In the genomic region with DNA sequence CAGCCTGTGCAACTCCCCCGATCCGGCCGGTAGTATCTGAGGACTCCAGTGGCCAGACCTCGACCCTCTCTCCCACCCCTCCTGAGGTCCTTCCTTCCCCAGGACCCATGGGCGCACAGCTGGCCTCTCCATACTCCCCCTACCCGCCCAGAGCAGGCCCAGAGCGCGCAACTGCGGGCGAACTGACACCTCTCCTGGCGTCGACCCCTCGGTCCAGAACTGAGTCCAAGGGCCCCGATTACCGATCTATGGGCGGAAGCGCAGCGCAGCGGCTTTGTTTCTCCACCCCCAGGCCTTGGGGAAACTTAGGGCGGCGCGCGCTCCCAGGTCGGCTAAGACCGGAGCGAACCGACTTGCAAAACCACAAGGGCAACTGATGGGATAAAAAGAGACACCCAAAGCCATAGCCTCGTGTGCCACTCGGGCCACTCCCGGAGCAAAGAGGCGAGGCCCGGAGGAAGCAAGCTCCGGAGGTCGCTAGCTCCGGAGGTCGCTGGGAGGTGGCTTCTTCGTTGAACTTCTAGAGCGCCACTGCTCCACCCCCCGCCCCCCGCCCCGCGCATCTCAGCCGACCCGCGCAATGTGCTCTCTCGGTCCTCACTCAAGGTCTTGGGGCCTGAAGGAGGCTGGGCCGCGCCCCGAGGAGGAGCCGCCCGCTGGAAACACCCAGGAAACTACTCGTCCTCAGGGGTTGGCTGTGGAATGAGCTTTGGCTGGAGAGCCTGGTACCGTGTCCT, we compare ENCODE assay signal across 15 cellular contexts. TPM values are rescaled to one million over a fixed set of nuclear protein-coding genes. Genes with fewer than 3 reads are reported as not detected.
DNase-seq lines count a peak whose midpoint lies in the region; ATAC-seq and TF ChIP-seq lines count a peak whose summit lies in the region.
"Had no signal": no experiment of that assay in that cellular context is flagged by ENCODE, and none has a peak within 500 bp of the region (broad histone marks: within the 10 kb centered on the region; RNA-seq: fewer than 3 reads in every experiment).

No MANE protein-coding gene starts in this region.

- no peaks in the 10 kb centered on the region for H3K79me1 ChIP-seq in neuronal stem cell (ENCODE audit: low read depth, low read length)

- H3K4me1 ChIP-seq in NT2/D1 (ENCODE audit: insufficient read depth, insufficient read length) (peaks cover 12% of the 10 kb centered on the region), hepatocyte (ENCODE audit: insufficient read depth) (peaks cover 23% of the 10 kb centered on the region), neuronal stem cell (ENCODE audit: control insufficient read depth in 2 of 2, insufficient read depth in 1 of 2, low read depth in 1 of 2, low read length in 2 of 2) (peaks cover 1 to 5% of the 10 kb centered on the region in 2 donors)

- peak overlapping the region; percentile 58 for H3K23ac ChIP-seq in neuronal stem cell (ENCODE audit: low read depth, low read length, poor library complexity)

- peak overlapping the region; percentile 81 for H3K18ac ChIP-seq in neuronal stem cell (ENCODE audit: low read length)

- no peak overlapping the region for H3K4ac ChIP-seq in neuronal stem cell (ENCODE audit: low read length)

- no peak overlapping the region for H2AFZ ChIP-seq in hepatocyte
- H2AFZ ChIP-seq in neuronal stem cell (ENCODE audit: low read length) = peak overlapping the region; percentile 90

- H3K79me2 ChIP-seq in hepatocyte = no peaks in the 10 kb centered on the region

- intact Hi-C loops in CD14-positive monocyte (cut with micrococcal nuclease) = no loop called here

- no peak overlapping the region for H2BK12ac ChIP-seq in neuronal stem cell (ENCODE audit: low read length)

- H3K9me3 ChIP-seq in NT2/D1 (ENCODE audit: insufficient read depth, low read length) (no peaks in the 10 kb centered on the region), hepatocyte (ENCODE audit: low read depth) (no peaks in the 10 kb centered on the region), neuronal stem cell (replicated peaks in 1 of 2; ENCODE audit: control insufficient read depth in 2 of 2, insufficient read depth in 1 of 2, low read depth in 1 of 2, low read length in 2 of 2) (peaks cover 0 to 2% of the 10 kb centered on the region in 2 donors)
- H3K9me3 ChIP-seq: esophagus muscularis mucosa had no signal

- H3K14ac ChIP-seq in neuronal stem cell (ENCODE audit: low read length) = peak overlapping the region; percentile 17

- H3K9ac ChIP-seq in NT2/D1 (ENCODE audit: insufficient read length, low read depth) = peak overlapping the region; percentile 63
- no peak overlapping the region for H3K9ac ChIP-seq in neuronal stem cell (ENCODE audit: low read depth, low read length, poor library complexity)
- H3K9ac ChIP-seq: BLaER1 treated with 17β-estradiol and CSF1 and Interleukin-3, amounts not matched to agents 10 nM and 100 nM had no signal

- H3K36me3 ChIP-seq in NT2/D1 (ENCODE audit: insufficient read depth, insufficient read length, low read length) (no peaks in the 10 kb centered on the region), hepatocyte (replicated peaks; ENCODE audit: insufficient read depth, low read depth) (no peaks in the 10 kb centered on the region), neuronal stem cell (replicated peaks in 1 of 2; ENCODE audit: control insufficient read depth in 2 of 2, insufficient read depth in 2 of 2, low read length in 2 of 2) (no peaks in the 10 kb centered on the region)
- H3K36me3 ChIP-seq: BLaER1 treated with 17β-estradiol and CSF1 and Interleukin-3, amounts not matched to agents 10 nM and 100 nM; esophagus muscularis mucosa had no signal

- no peak overlapping the region for H2BK5ac ChIP-seq in neuronal stem cell (ENCODE audit: low read length)

- no peak overlapping the region for H2BK15ac ChIP-seq in neuronal stem cell (ENCODE audit: low read length)

- H3K27me3 Mint-ChIP-seq in immature natural killer cell (ENCODE audit: low read depth in 3 of 3) (peaks cover 16 to 42% (median 24%) of the 10 kb centered on the region in 3 donors), CD14-positive monocyte (ENCODE audit: low read depth in 3 of 3) (peaks cover 97 to 99% (median 98%) of the 10 kb centered on the region in 3 donors)

- no peak overlapping the region for H2AK5ac ChIP-seq in neuronal stem cell (ENCODE audit: low read depth, low read length)

- H2BK120ac ChIP-seq in neuronal stem cell (ENCODE audit: low read depth, low read length) = no peak overlapping the region

- H3K27ac ChIP-seq in hepatocyte (no peak overlapping the region), neuronal stem cell (replicated peaks; ENCODE audit: low read length) (no peak overlapping the region)
- H3K27ac ChIP-seq: BLaER1 treated with 17β-estradiol and CSF1 and Interleukin-3, amounts not matched to agents 10 nM and 100 nM; esophagus muscularis mucosa had no signal

- no peaks in the 10 kb centered on the region for H3K9me3 Mint-ChIP-seq in immature natural killer cell
- peaks cover 0 to 17% (median 6%) of the 10 kb centered on the region in 7 donors for H3K9me3 Mint-ChIP-seq in CD14-positive monocyte

- H4K8ac ChIP-seq in neuronal stem cell (ENCODE audit: low read depth, low read length) = no peak overlapping the region

- H3K27ac Mint-ChIP-seq in immature natural killer cell (no peak overlapping the region), CD14-positive monocyte (no peak overlapping the region)

- DNase-seq in ELF-1 (ENCODE audit: low read depth, low spot score) = peak; percentile 55
- no peak for DNase-seq in NT2/D1 (ENCODE audit: low read depth, low spot score)
- DNase-seq in hepatocyte (ENCODE audit: low spot score) = no peak
- DNase-seq in neuronal stem cell (ENCODE audit: low spot score) = no peak
- no peak for DNase-seq in immature natural killer cell
- no peak for DNase-seq in CD14-positive monocyte (ENCODE audit: low spot score)
- DNase-seq in iPS-NIHi11 (ENCODE audit: low spot score) = no peak
- DNase-seq: DMS79 treated with DMSO at 0.1 percent for 48 hours; stimulated activated CD4-positive, alpha-beta T cell treated with anti-CD3 and anti-CD28 coated beads, Interleukin-4, amount 100 ng/mL, for 1 hour had no signal

- peak overlapping the region; percentile 64 for H3K4me2 ChIP-seq in hepatocyte
- H3K4me2 ChIP-seq in neuronal stem cell (ENCODE audit: insufficient read depth, low read length, poor library complexity, severe bottlenecking) = peak overlapping the region; percentile 21
- H3K4me2 ChIP-seq: BLaER1 treated with 17β-estradiol and CSF1 and Interleukin-3, amounts not matched to agents 10 nM and 100 nM had no signal

- H3K27me3 ChIP-seq in NT2/D1 (ENCODE audit: insufficient read depth, insufficient read length) = peaks cover 100% of the 10 kb centered on the region
- H3K27me3 ChIP-seq in hepatocyte = peaks cover 98% of the 10 kb centered on the region
- peaks cover 71 to 100% (median 100%) of the 10 kb centered on the region in 3 experiments for H3K27me3 ChIP-seq in neuronal stem cell (ENCODE audit: control insufficient read depth in 3 of 3, insufficient read depth in 3 of 3, low read depth in 1 of 3, low read length in 3 of 3)

- H3K4me3 Mint-ChIP-seq in immature natural killer cell (no peak overlapping the region), CD14-positive monocyte (peak overlapping the region in 1 of 2 donors; percentile 81)

- 13% methylated on average over 43 of the region's 53 CpGs for WGBS in hepatocyte (ENCODE audit: low lambda C conversion rate, missing lambda C conversion rate)
- no CpG with 5 or more reads among the region's 53 CpGs for WGBS in neuronal stem cell (ENCODE audit: extremely low coverage in 2 of 2, insufficient read length in 2 of 2, insufficient replicate concordance in 1 of 2), 2 donors

- no peak for ATAC-seq in HG02973 (IDR thresholded peaks at IDR 0.05; ENCODE audit: unreplicated experiment)
- ATAC-seq: SK-N-SH treated with all-trans-retinoic acid at 6 μM for 48 hours had no signal

- TF ChIP-seq CTCF in hepatocyte (IDR thresholded peaks at IDR 0.05; ENCODE audit: poor library complexity) (no peak), CD14-positive monocyte (IDR thresholded peaks at IDR 0.05) (no peak)

- peaks cover 5 to 12% of the 10 kb centered on the region in 2 donors for H3K4me1 Mint-ChIP-seq in immature natural killer cell
- peaks cover 13% of the 10 kb centered on the region for H3K4me1 Mint-ChIP-seq in CD14-positive monocyte

- H4K91ac ChIP-seq in neuronal stem cell (ENCODE audit: low read depth, low read length, poor library complexity) = no peak overlapping the region

- H3K36me3 Mint-ChIP-seq in immature natural killer cell (no peaks in the 10 kb centered on the region), CD14-positive monocyte (peaks cover 0 to 3% of the 10 kb centered on the region in 2 donors)

- peak overlapping the region; percentile 56 for H3K4me3 ChIP-seq in NT2/D1 (ENCODE audit: insufficient read length, low read depth)
- no peak overlapping the region for H3K4me3 ChIP-seq in hepatocyte
- peak overlapping the region in 1 of 2 donors; percentile 28 for H3K4me3 ChIP-seq in neuronal stem cell (ENCODE audit: low read length in 2 of 2)
- H3K4me3 ChIP-seq: BLaER1 treated with 17β-estradiol and CSF1 and Interleukin-3, amounts not matched to agents 10 nM and 100 nM; esophagus muscularis mucosa had no signal

- no peaks in the 10 kb centered on the region for H4K20me1 ChIP-seq in hepatocyte (ENCODE audit: insufficient read depth, poor library complexity, severe bottlenecking)

- no peaks in the 10 kb centered on the region for H3K9me2 ChIP-seq in hepatocyte (replicated peaks; ENCODE audit: insufficient read depth)

RNA-seq across cellular contexts. Expression of gene ALX4, which starts 9.8 kb away (rescaled TPM):
- total RNA-seq in hepatocyte = 2.9 and 3.8 TPM in 2 replicates
- polyA plus RNA-seq in hepatocyte (1.3 and 1.9 TPM in 2 replicates), immature natural killer cell (not detected), CD14-positive monocyte (not detected)
- polyA plus RNA-seq in neuronal stem cell (2013, experiment 1 of 2) = not detected
- 0.01 TPM for polyA plus RNA-seq in neuronal stem cell (2013, experiment 2 of 2)
- total RNA-seq: mesenteric fat pad, pulmonary artery endothelial cell had no signal
